15 cellular contexts compared by ENCODE assay signal in the genomic region with DNA sequence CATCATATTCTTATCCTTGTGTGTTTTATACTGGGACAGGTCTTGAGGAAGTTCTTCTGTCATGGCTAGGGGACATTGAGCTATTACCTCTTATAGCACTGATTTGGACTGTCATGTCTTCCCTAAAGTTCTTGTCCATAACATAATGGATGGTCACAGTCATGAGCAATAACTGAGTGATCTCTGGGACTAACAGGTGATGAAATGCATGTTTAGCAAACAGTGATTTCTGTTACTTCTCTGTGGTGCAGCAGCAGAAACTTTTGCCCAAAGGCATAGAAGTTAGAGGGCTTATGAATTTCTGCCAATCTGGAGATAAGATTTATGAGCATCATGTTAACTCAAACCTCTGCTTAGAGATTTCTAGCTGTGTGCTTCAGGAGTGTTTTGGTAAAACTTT. TPM values are rescaled to one million over a fixed set of nuclear protein-coding genes. Genes with fewer than 3 reads are reported as not detected.
DNase-seq lines count a peak whose midpoint lies in the region; ATAC-seq, FAIRE-seq and TF ChIP-seq lines count a peak whose summit lies in the region.
"Had no signal": no experiment of that assay in that cellular context is flagged by ENCODE, and none has a peak within 500 bp of the region (broad histone marks: within the 10 kb centered on the region; RNA-seq: fewer than 3 reads in every experiment).

No MANE protein-coding gene starts in this region.

- H3K36me3 Mint-ChIP-seq in CD4-positive, CD25-positive, alpha-beta regulatory T cell = no peaks in the 10 kb centered on the region
- peaks cover 36% of the 10 kb centered on the region for H3K36me3 Mint-ChIP-seq in stimulated activated effector memory CD8-positive, alpha-beta T cell treated with anti-CD3 and anti-CD28 coated beads, Interleukin-12 subunit alpha, Interleukin-12 subunit beta, amount 100 ng/mL, for 72 hours

- H2AFZ ChIP-seq in trophoblast cell (ENCODE audit: insufficient read depth, low read length, poor library complexity) (no peak overlapping the region), PC-3 (ENCODE audit: low read length) (no peak overlapping the region)
- H2AFZ ChIP-seq: GM23338 had no signal

- no peaks in the 10 kb centered on the region for H3K79me1 ChIP-seq in trophoblast cell (ENCODE audit: low read length)

- H3F3A ChIP-seq in PC-3 (ENCODE audit: low read length, unreplicated experiment) = no peaks in the 10 kb centered on the region

- TF ChIP-seq CTCF in fibroblast of villous mesenchyme (IDR thresholded peaks at IDR 0.05; ENCODE audit: insufficient read depth, low read depth, low read length) (no peak), PC-3 (conservative IDR thresholded peaks at IDR 0.05; ENCODE audit: low read depth, low read length) (no peak)

- no peak overlapping the region for H4K91ac ChIP-seq in trophoblast cell (ENCODE audit: low read depth, low read length)

- peak overlapping the region; percentile 76 for H3K4ac ChIP-seq in trophoblast cell (ENCODE audit: low read depth, low read length)

- H3K23ac ChIP-seq in trophoblast cell (ENCODE audit: low read length) = no peak overlapping the region

- H3K27ac ChIP-seq in CD4-positive, CD25-positive, alpha-beta regulatory T cell (ENCODE audit: insufficient read depth, low read length, poor library complexity, severe bottlenecking) = no peak overlapping the region
- H3K27ac ChIP-seq in trophoblast cell (ENCODE audit: low read depth, low read length) = no peak overlapping the region
- H3K27ac ChIP-seq in PC-3 (ENCODE audit: low read length) = no peak overlapping the region
- H3K27ac ChIP-seq: A549 had no signal

- H2BK5ac ChIP-seq in trophoblast cell (ENCODE audit: low read depth, low read length, poor library complexity) = no peak overlapping the region

- H3K18ac ChIP-seq in trophoblast cell (ENCODE audit: low read length) = no peak overlapping the region

- no peak overlapping the region for H2AK5ac ChIP-seq in trophoblast cell (ENCODE audit: low read length)

- FAIRE-seq in HTR-8/SVneo (lab: Jason Lieb, UNC) = peak; percentile 81
- FAIRE-seq: A549 had no signal

- H3K9ac ChIP-seq in trophoblast cell (ENCODE audit: low read length) (no peak overlapping the region), PC-3 (ENCODE audit: low read length) (no peak overlapping the region)

- peaks cover 19% of the 10 kb centered on the region for H3K4me1 ChIP-seq in CD4-positive, CD25-positive, alpha-beta regulatory T cell (ENCODE audit: control insufficient read depth, insufficient read depth, low read length, poor library complexity, severe bottlenecking)
- no peaks in the 10 kb centered on the region for H3K4me1 ChIP-seq in trophoblast cell (ENCODE audit: control insufficient read depth in 1 of 2, insufficient read depth in 2 of 2, low read length in 2 of 2)
- peaks cover 10% of the 10 kb centered on the region; the same call in 1 of the 2 replicates for H3K4me1 ChIP-seq in PC-3 (ENCODE audit: insufficient read depth, low read length)

- no peak for ATAC-seq in CD4-positive, CD25-positive, alpha-beta regulatory T cell (ENCODE audit: low read depth in 2 of 2)
- ATAC-seq in PC-3 = no peak
- ATAC-seq in stimulated activated effector memory CD8-positive, alpha-beta T cell treated with anti-CD3 and anti-CD28 coated beads, Interleukin-12 subunit alpha, Interleukin-12 subunit beta, amount 100 ng/mL, for 72 hours = no peak
- ATAC-seq: GM23338 had no signal

- H3K9me2 ChIP-seq in PC-3 (replicated peaks; ENCODE audit: low read length) = no peaks in the 10 kb centered on the region

- intact Hi-C loops in PC-3 (cut with micrococcal nuclease) = no loop called here

- H4K20me1 ChIP-seq in PC-3 (ENCODE audit: low read length) = peaks cover 48% of the 10 kb centered on the region

- POLR2A ChIA-PET in PC-3 (lab: Charles Lee; ENCODE audit: unreplicated experiment) = no interaction called here

- H3K27me3 ChIP-seq in CD4-positive, CD25-positive, alpha-beta regulatory T cell (ENCODE audit: control insufficient read depth, insufficient read depth, low read length) = no peaks in the 10 kb centered on the region
- no peaks in the 10 kb centered on the region for H3K27me3 ChIP-seq in trophoblast cell (ENCODE audit: insufficient read depth, low read length)
- H3K27me3 ChIP-seq in PC-3 (ENCODE audit: low read length) = no peaks in the 10 kb centered on the region

- H3K79me2 ChIP-seq in trophoblast cell (ENCODE audit: control insufficient read depth, insufficient read depth, low read length, poor library complexity) (peaks cover 9% of the 10 kb centered on the region), PC-3 (ENCODE audit: low read length) (peaks cover 100% of the 10 kb centered on the region)

- no peak overlapping the region for H4K8ac ChIP-seq in trophoblast cell (ENCODE audit: low read depth, low read length)

- H3K4me3 ChIP-seq in CD4-positive, CD25-positive, alpha-beta regulatory T cell (ENCODE audit: low read depth, low read length) = no peak overlapping the region
- H3K4me3 ChIP-seq in fibroblast of villous mesenchyme (ENCODE audit: low read depth, low read length) = no peak overlapping the region
- no peak overlapping the region for H3K4me3 ChIP-seq in trophoblast cell (ENCODE audit: low read depth, low read length)
- no peak overlapping the region for H3K4me3 ChIP-seq in PC-3 (ENCODE audit: low read length)
- H3K4me3 ChIP-seq: A549, GM23338 had no signal

- H4K12ac ChIP-seq in trophoblast cell (ENCODE audit: low read depth, low read length) = no peak overlapping the region

- H2BK120ac ChIP-seq in trophoblast cell (ENCODE audit: insufficient read depth, low read length, poor library complexity) = no peak overlapping the region

- DNase-seq in CD4-positive, CD25-positive, alpha-beta regulatory T cell = no peak
- DNase-seq in HTR-8/SVneo (ENCODE audit: insufficient read length, low spot score) (no peak), fibroblast of villous mesenchyme (ENCODE audit: low read depth) (peak; percentile 25), trophoblast cell (no peak), PC-3 (no peak), D341Med (ENCODE audit: low spot score) (no peak)
- DNase-seq in stimulated activated effector memory CD8-positive, alpha-beta T cell treated with anti-CD3 and anti-CD28 coated beads, Interleukin-12 subunit alpha, Interleukin-12 subunit beta, amount 100 ng/mL, for 72 hours (ENCODE audit: low spot score in 2 of 2) = no peak
- DNase-seq: NCI-H1048; NCI-H146; NCI-H345; NCI-H69; NK-92 treated with Interleukin-12 subunit alpha and Interleukin-12 subunit beta, amount 100 ng/mL, for 24 hours had no signal

- peak overlapping the region in 2 of 3 donors; percentile 8 to 52 for H3K27ac Mint-ChIP-seq in CD4-positive, CD25-positive, alpha-beta regulatory T cell
- no peak overlapping the region for H3K27ac Mint-ChIP-seq in stimulated activated effector memory CD8-positive, alpha-beta T cell treated with anti-CD3 and anti-CD28 coated beads, Interleukin-12 subunit alpha, Interleukin-12 subunit beta, amount 100 ng/mL, for 72 hours
- H3K27ac Mint-ChIP-seq: GM23338 had no signal

- no peaks in the 10 kb centered on the region for H3K27me3 Mint-ChIP-seq in CD4-positive, CD25-positive, alpha-beta regulatory T cell

- peaks cover 48 to 82% (median 64%) of the 10 kb centered on the region in 4 donors for H3K4me1 Mint-ChIP-seq in CD4-positive, CD25-positive, alpha-beta regulatory T cell
- H3K4me1 Mint-ChIP-seq in stimulated activated effector memory CD8-positive, alpha-beta T cell treated with anti-CD3 and anti-CD28 coated beads, Interleukin-12 subunit alpha, Interleukin-12 subunit beta, amount 100 ng/mL, for 72 hours = peaks cover 56% of the 10 kb centered on the region

- H3K4me2 ChIP-seq in trophoblast cell (ENCODE audit: low read length) (no peak overlapping the region), PC-3 (ENCODE audit: low read length) (no peak overlapping the region)
- H3K4me2 ChIP-seq: A549, GM23338 had no signal

- BruUV-seq in PC-3 (replicated peaks; lab: Mats Ljungman, UMichigan) = no TSS peak

- H3K36me3 ChIP-seq in CD4-positive, CD25-positive, alpha-beta regulatory T cell (ENCODE audit: control insufficient read depth, insufficient read depth, low read length) = no peaks in the 10 kb centered on the region
- H3K36me3 ChIP-seq in trophoblast cell (ENCODE audit: control insufficient read depth in 1 of 2, insufficient read depth in 2 of 2, low read length in 2 of 2) (no peaks in the 10 kb centered on the region), PC-3 (ENCODE audit: low read depth, low read length) (0 out of 2 replicates have a peak, but pooled peaks cover 6% of the 10 kb centered on the region)

- H3K9me3 Mint-ChIP-seq in CD4-positive, CD25-positive, alpha-beta regulatory T cell = no peaks in the 10 kb centered on the region
- H3K9me3 Mint-ChIP-seq in stimulated activated effector memory CD8-positive, alpha-beta T cell treated with anti-CD3 and anti-CD28 coated beads, Interleukin-12 subunit alpha, Interleukin-12 subunit beta, amount 100 ng/mL, for 72 hours = no peaks in the 10 kb centered on the region
- H3K9me3 Mint-ChIP-seq: CD14-positive monocyte, GM23338 had no signal

- CTCF ChIA-PET in PC-3 (lab: Charles Lee) = no interaction called here

- H3K14ac ChIP-seq in trophoblast cell (ENCODE audit: low read length) = no peak overlapping the region

- H2BK12ac ChIP-seq in trophoblast cell (ENCODE audit: low read length) = no peak overlapping the region

- H3K9me3 ChIP-seq in CD4-positive, CD25-positive, alpha-beta regulatory T cell (ENCODE audit: control insufficient read depth in 2 of 2, low read length in 2 of 2) = no peaks in the 10 kb centered on the region
- peaks cover 4% of the 10 kb centered on the region for H3K9me3 ChIP-seq in trophoblast cell (ENCODE audit: insufficient read depth, low read depth, low read length)
- H3K9me3 ChIP-seq in PC-3 (ENCODE audit: low read length) = no peaks in the 10 kb centered on the region
- H3K9me3 ChIP-seq: A549 had no signal

- peak overlapping the region in 1 of 4 donors; percentile 73 for H3K4me3 Mint-ChIP-seq in CD4-positive, CD25-positive, alpha-beta regulatory T cell
- no peak overlapping the region for H3K4me3 Mint-ChIP-seq in stimulated activated effector memory CD8-positive, alpha-beta T cell treated with anti-CD3 and anti-CD28 coated beads, Interleukin-12 subunit alpha, Interleukin-12 subunit beta, amount 100 ng/mL, for 72 hours
- H3K4me3 Mint-ChIP-seq: CD14-positive monocyte, GM23338 had no signal

RNA-seq across cellular contexts. Expression of gene ADIPOR2, which starts 5.9 kb away (rescaled TPM):
- total RNA-seq in CD4-positive, CD25-positive, alpha-beta regulatory T cell = 26.3 TPM
- polyA plus RNA-seq in CD4-positive, CD25-positive, alpha-beta regulatory T cell = 1 to 10 TPM; 1.8 to 3.3 (median 2.5) TPM
- 34.1 and 48.8 TPM in 2 replicates for total RNA-seq in fibroblast of villous mesenchyme
- polyA plus RNA-seq in trophoblast cell (2013) = 37.0 and 37.3 TPM in 2 replicates
- total RNA-seq in PC-3 (2014; rRNA removed) = 26.5 and 37.2 TPM in 2 replicates
